3 cellular contexts compared by ENCODE assay signal in genomic region chr7:43212921-43213320, GRCh38.
"Had no signal": no experiment of that assay in that cellular context is flagged by ENCODE, and none has a peak within 500 bp of the region (broad histone marks: within the 10 kb centered on the region; RNA-seq: fewer than 3 reads in every experiment).

No MANE protein-coding gene starts in this region.

- H3K4me3 ChIP-seq: GM12878 had no signal

- DNase-seq: GDM1, GF-D8 had no signal
